Comparison of ENCODE assay signal across 1 cellular context in the genomic region with DNA sequence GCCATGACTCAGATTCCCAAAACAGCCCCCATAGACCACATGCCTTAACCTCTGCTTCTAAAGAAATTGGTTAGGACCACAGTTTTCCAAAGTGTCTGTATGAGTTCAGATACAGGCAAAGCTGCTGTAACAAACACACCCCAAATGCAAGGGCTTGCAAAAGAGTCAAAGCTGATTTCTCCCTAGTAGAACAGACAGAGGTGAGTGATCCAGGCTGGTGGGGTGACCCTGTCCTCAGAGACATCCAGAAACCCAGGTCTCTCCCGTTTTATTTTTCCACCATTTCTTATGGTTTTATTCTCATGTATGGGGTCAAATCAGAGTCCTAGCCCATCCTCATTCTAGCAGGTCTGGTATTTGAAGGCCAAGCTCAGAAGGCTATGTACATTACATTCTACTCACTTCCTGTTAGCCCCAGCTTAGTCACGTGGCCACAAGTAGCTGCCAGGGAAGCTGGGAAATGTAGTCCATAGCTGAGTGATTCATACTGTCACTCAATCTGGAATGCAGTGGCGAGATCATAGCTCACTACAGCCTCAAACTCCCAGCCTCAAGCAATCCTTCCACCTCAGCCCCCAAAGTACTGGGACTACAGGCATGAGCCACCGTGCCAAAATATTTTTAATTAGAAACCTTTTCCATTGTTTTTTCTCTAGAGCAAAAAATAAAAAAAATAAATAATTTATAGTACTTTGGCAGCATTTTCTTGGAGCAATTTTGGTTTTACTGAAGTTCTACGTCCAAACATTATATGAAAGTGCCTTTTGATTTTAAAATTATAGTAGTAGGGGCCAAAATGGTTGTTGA.
TF ChIP-seq lines count a peak whose summit lies in the region.

No MANE protein-coding gene starts in this region.

TF ChIP-seq in H1, 55 proteins besides CTCF, POLR2A, EP300 and RAD21 (continued from another document):
- TF ChIP-seq, protein P1, sequence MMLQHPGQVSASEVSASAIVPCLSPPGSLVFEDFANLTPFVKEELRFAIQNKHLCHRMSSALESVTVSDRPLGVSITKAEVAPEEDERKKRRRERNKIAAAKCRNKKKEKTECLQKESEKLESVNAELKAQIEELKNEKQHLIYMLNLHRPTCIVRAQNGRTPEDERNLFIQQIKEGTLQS (IDR thresholded peaks at IDR 0.05; ENCODE audit: insufficient read depth, low read depth, low read length): peak; percentile 82
- peak; percentile 94 for TF ChIP-seq USF2 (IDR thresholded peaks at IDR 0.05; ENCODE audit: low read length)
